20 cellular contexts compared by ENCODE assay signal in genomic region chr6:6517059-6517458, GRCh38.
"Had no signal": no experiment of that assay in that cellular context is flagged by ENCODE, and none has a peak within 500 bp of the region (broad histone marks: within the 10 kb centered on the region; RNA-seq: fewer than 3 reads in every experiment).

No MANE protein-coding gene starts in this region.

- H3K4me2 ChIP-seq: SK-N-SH had no signal

- H3K4me3 ChIP-seq: cardiac muscle cell, SJCRH30 had no signal

- H3K27me3 ChIP-seq: brain microvascular endothelial cell, cardiac muscle cell, SJCRH30 had no signal

- H3K9ac ChIP-seq: SK-N-SH had no signal

- H3K36me3 ChIP-seq: brain microvascular endothelial cell, cardiac muscle cell, SJCRH30 had no signal

- DNase-seq: activated CD4-positive, alpha-beta T cell treated with anti-CD3 and anti-CD28 coated beads, Interleukin-2, amount 10 ng/mL, durations not matched to agents 7 days and 5 days; activated CD4-positive, CD25-positive, alpha-beta regulatory T cell; activated CD8-positive, alpha-beta memory T cell treated with anti-CD3 and anti-CD28 coated beads, Interleukin-2, amount 50 U/mL, for 4 hours; activated CD8-positive, alpha-beta T cell treated with anti-CD3 and anti-CD28 coated beads for 36 hours; activated gamma-delta T cell treated with Interleukin-2 at 50 U/mL for 16 hours; activated naive CD4-positive, alpha-beta T cell treated with anti-CD3 and anti-CD28 coated beads, Interleukin-2, amount 10 ng/mL, durations not matched to agents 7 days and 5 days; activated naive CD8-positive, alpha-beta T cell treated with anti-CD3 and anti-CD28 coated beads for 36 hours; activated T-cell treated with anti-CD3 and anti-CD28 coated beads, Interleukin-2, amount 50 U/mL, for 72 hours; brain microvascular endothelial cell; KG1; NCI-H1048; NCI-H146; NCI-H187 treated with DMSO at 0.1 percent for 48 hours; NCI-H226; NCI-H526; NCI-H774; SK-N-SH had no signal

- H3K9me3 ChIP-seq: SJCRH30, SK-N-SH had no signal

- H3K27ac ChIP-seq: brain microvascular endothelial cell, cardiac muscle cell, SJCRH30, VCaP had no signal
